Comparison of ENCODE assay signal across 8 cellular contexts in genomic region chr1:114581335-114582287, GRCh38. TPM values are rescaled to one million over a fixed set of nuclear protein-coding genes. Genes with fewer than 3 reads are reported as not detected.
A peak's percentile ranks its signal among the peaks of the same experiment; 100 is the strongest.
DNase-seq lines count a peak whose midpoint lies in the region; ATAC-seq, FAIRE-seq and TF ChIP-seq lines count a peak whose summit lies in the region.

Gene BCAS2, minus strand, starts transcription at chr1:114581615. Its CDS starts 24 bp downstream, at chr1:114581591.

- intact Hi-C loops in esophagus muscularis mucosa (cut with DNase I): loop anchor here (5.0 to 10.0 kb wide), 3 partner anchors 136 to 237 kb away; partner anchors contain the start of genes CSDE1 and NRAS

- H3K4me1 ChIP-seq in esophagus muscularis mucosa (peaks cover 31 to 42% (median 37%) of the 10 kb centered on the region in 4 donors), muscle layer of duodenum (ENCODE audit: control insufficient read depth in 1 of 2, insufficient read depth in 2 of 2, low read length in 2 of 2) (peaks cover 3 to 16% of the 10 kb centered on the region in 2 donors)

- H3K4me3 Mint-ChIP-seq in activated T-cell treated with anti-CD3 and anti-CD28 coated beads, Interleukin-2, amount 50 U/mL, for 72 hours: peak within 1 kb of the TSS; percentile 94 to 97

- H3K4me1 Mint-ChIP-seq in activated T-cell treated with anti-CD3 and anti-CD28 coated beads, Interleukin-2, amount 50 U/mL, for 72 hours (ENCODE audit: low read depth): peaks cover 29% of the 10 kb centered on the region

- peak; percentile 68 for TF ChIP-seq EP300 in esophagus muscularis mucosa (IDR thresholded peaks at IDR 0.05)

- peak within 1 kb of the TSS; percentile 61 for H3K27ac ChIP-seq in KOPT-K1 (ENCODE audit: low read depth, low read length, poor library complexity, severe bottlenecking)
- H3K27ac ChIP-seq in esophagus muscularis mucosa (replicated peaks in 1 of 4): peak within 1 kb of the TSS; percentile 88 to 93 (median 90)
- peak within 1 kb of the TSS; percentile 95 for H3K27ac ChIP-seq in muscle layer of duodenum (ENCODE audit: low read length)

- no peak for TF ChIP-seq CTCF in esophagus muscularis mucosa (IDR thresholded peaks at IDR 0.05)

- no peaks in the 10 kb centered on the region for H3K9me3 ChIP-seq in KOPT-K1 (ENCODE audit: insufficient read depth, low read length, poor library complexity, severe bottlenecking)
- H3K9me3 ChIP-seq in esophagus muscularis mucosa: no peaks in the 10 kb centered on the region
- no peaks in the 10 kb centered on the region for H3K9me3 ChIP-seq in muscle layer of duodenum (ENCODE audit: control insufficient read depth in 1 of 2, low read length in 2 of 2)

- H3K36me3 ChIP-seq in KOPT-K1 (ENCODE audit: insufficient read depth, low read length) (peaks cover 30% of the 10 kb centered on the region), esophagus muscularis mucosa (peaks cover 4 to 36% (median 19%) of the 10 kb centered on the region in 4 donors), muscle layer of duodenum (ENCODE audit: control insufficient read depth in 1 of 2, insufficient read depth in 2 of 2, low read length in 2 of 2) (peaks cover 4 to 13% of the 10 kb centered on the region in 2 donors)

- H3K27me3 Mint-ChIP-seq in activated T-cell treated with anti-CD3 and anti-CD28 coated beads, Interleukin-2, amount 50 U/mL, for 72 hours (ENCODE audit: low read depth): no peaks in the 10 kb centered on the region

- peak; percentile 96 for FAIRE-seq in RCC 7860 (lab: Jason Lieb, UNC)

- DNase-seq in DMS79 (lab: John Stamatoyannopoulos, UW) (peak; percentile 95), RCC 7860 (ENCODE audit: low spot score) (peak; percentile 94), esophagus muscularis mucosa (ENCODE audit: extremely low spot score) (peak; percentile 99)
- DNase-seq in activated T-cell treated with anti-CD3 and anti-CD28 coated beads, Interleukin-2, amount 50 U/mL, for 72 hours: peak; percentile 93 to 94
- DNase-seq in stimulated activated CD8-positive, alpha-beta memory T cell treated with anti-CD3 and anti-CD28 coated beads, Interleukin-7, amount 100 ng/mL, for 4 hours (ENCODE audit: low read depth in 2 of 2): peak; percentile 91 to 95

- peak within 1 kb of the TSS; percentile 98 for H3K27ac Mint-ChIP-seq in activated T-cell treated with anti-CD3 and anti-CD28 coated beads, Interleukin-2, amount 50 U/mL, for 72 hours

- no peaks in the 10 kb centered on the region for H3K27me3 ChIP-seq in esophagus muscularis mucosa
- H3K27me3 ChIP-seq in muscle layer of duodenum (ENCODE audit: low read depth, low read length): no peaks in the 10 kb centered on the region

- H3K36me3 Mint-ChIP-seq in activated T-cell treated with anti-CD3 and anti-CD28 coated beads, Interleukin-2, amount 50 U/mL, for 72 hours (ENCODE audit: insufficient read depth in 2 of 2): peaks cover 9 to 15% of the 10 kb centered on the region in 2 donors

- 6% methylated on average over 40 of the region's 40 CpGs for WGBS in esophagus muscularis mucosa

- peaks cover 0 to 3% of the 10 kb centered on the region in 2 donors for H3K9me3 Mint-ChIP-seq in activated T-cell treated with anti-CD3 and anti-CD28 coated beads, Interleukin-2, amount 50 U/mL, for 72 hours

- ATAC-seq in GM21786 (IDR thresholded peaks at IDR 0.05; ENCODE audit: unreplicated experiment): peak; percentile 100
- peak; percentile 99 for ATAC-seq in activated T-cell treated with anti-CD3 and anti-CD28 coated beads, Interleukin-2, amount 50 U/mL, for 72 hours (replicated peaks in 1 of 2)

- TF ChIP-seq POLR2A in esophagus muscularis mucosa (IDR thresholded peaks at IDR 0.05; ENCODE audit: low read depth): peak; percentile 62

- H3K4me3 ChIP-seq in esophagus muscularis mucosa: peak within 1 kb of the TSS; percentile 65 to 80 (median 68)
- H3K4me3 ChIP-seq in muscle layer of duodenum (ENCODE audit: low read depth in 1 of 2, low read length in 2 of 2): peak within 1 kb of the TSS; percentile 71 to 93

RNA-seq across cellular contexts. Expression of gene BCAS2, which starts in this region (rescaled TPM):
- 10 to 100 TPM; 27.5 to 30.4 TPM for total RNA-seq in activated T-cell treated with anti-CD3 and anti-CD28 coated beads, Interleukin-2, amount 50 U/mL, for 72 hours
- 10 to 100 TPM; 25.9 to 44.0 (median 34.1) TPM for total RNA-seq in esophagus muscularis mucosa

Comparison
In these comparisons a context has a peak if more than half of its experiments do, and no peak if none do; other contexts are left out.
1. Peak in every context shown above with its lines: DNase-seq, ATAC-seq, H3K4me3 ChIP-seq and H3K27ac ChIP-seq.